In the genomic region with DNA sequence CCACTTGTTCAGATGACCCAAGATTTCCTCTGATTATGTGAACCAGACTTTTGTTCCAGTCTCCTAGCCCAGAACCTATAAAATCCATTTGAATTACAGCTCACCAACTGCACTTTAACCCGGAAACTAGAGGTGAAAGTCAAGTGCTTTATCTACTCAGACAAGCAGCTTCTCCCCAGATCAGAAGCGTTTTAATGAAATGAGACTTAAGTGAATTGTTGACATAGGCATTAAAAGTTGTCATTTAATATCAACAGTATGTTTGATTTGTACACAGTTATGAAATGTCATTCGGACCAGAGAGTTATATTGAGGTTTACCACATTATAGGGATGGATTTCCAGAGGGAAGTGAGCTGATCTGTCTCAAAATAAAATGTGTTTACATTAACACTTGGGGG, we compare ENCODE assay signal across 28 cellular contexts. TPM values are rescaled to one million over a fixed set of nuclear protein-coding genes. Genes with fewer than 3 reads are reported as not detected.
DNase-seq lines count a peak whose midpoint lies in the region; ATAC-seq and TF ChIP-seq lines count a peak whose summit lies in the region.
"Had no signal": no experiment of that assay in that cellular context is flagged by ENCODE, and none has a peak within 500 bp of the region (broad histone marks: within the 10 kb centered on the region; RNA-seq: fewer than 3 reads in every experiment).

No MANE protein-coding gene starts in this region.

- no peaks in the 10 kb centered on the region for H3K36me3 Mint-ChIP-seq in activated CD4-positive, alpha-beta T cell treated with anti-CD3 and anti-CD28 coated beads, Interleukin-2, amount 10 ng/mL, durations not matched to agents 24 days and 14 days (ENCODE audit: low read depth)
- H3K36me3 Mint-ChIP-seq: activated naive CD8-positive, alpha-beta T cell; T-cell had no signal

- H3K4me1 ChIP-seq in ovary (ENCODE audit: insufficient read depth): no peaks in the 10 kb centered on the region
- no peaks in the 10 kb centered on the region for H3K4me1 ChIP-seq in psoas muscle
- H3K4me1 ChIP-seq in MM.1S (ENCODE audit: low read length): peaks cover 28% of the 10 kb centered on the region
- H3K4me1 ChIP-seq: SJSA1, suprapubic skin had no signal

- H3K9me2 ChIP-seq in MM.1S (replicated peaks; ENCODE audit: insufficient read depth, low read length): no peaks in the 10 kb centered on the region

- H3K27me3 ChIP-seq in ovary (no peaks in the 10 kb centered on the region), psoas muscle (ENCODE audit: insufficient read depth in 3 of 3, low read length in 2 of 3) (peaks cover 0 to 3% (median 0%) of the 10 kb centered on the region in 3 donors), MM.1S (replicated peaks; ENCODE audit: insufficient read depth, low read length) (no peaks in the 10 kb centered on the region)
- H3K27me3 ChIP-seq: neural progenitor cell, SJSA1, suprapubic skin had no signal

- no peaks in the 10 kb centered on the region for H3K36me3 ChIP-seq in ovary
- H3K36me3 ChIP-seq in psoas muscle (ENCODE audit: insufficient read depth in 1 of 2, low read depth in 1 of 2): no peaks in the 10 kb centered on the region
- no peaks in the 10 kb centered on the region for H3K36me3 ChIP-seq in MM.1S (replicated peaks; ENCODE audit: insufficient read depth, low read length)
- H3K36me3 ChIP-seq: neural progenitor cell, SJSA1, suprapubic skin had no signal

- TF ChIP-seq POLR2A in ovary (IDR thresholded peaks at IDR 0.05): no peak

- H3K4me3 Mint-ChIP-seq in activated CD4-positive, alpha-beta T cell treated with anti-CD3 and anti-CD28 coated beads, Interleukin-2, amount 10 ng/mL, durations not matched to agents 24 days and 14 days: no peak overlapping the region
- H3K4me3 Mint-ChIP-seq: activated naive CD8-positive, alpha-beta T cell; activated T-cell treated with anti-CD3 and anti-CD28 coated beads, Interleukin-2, amount 50 U/mL, for 24 hours; neural progenitor cell; T-cell had no signal

- H3K27ac Mint-ChIP-seq in activated CD4-positive, alpha-beta T cell treated with anti-CD3 and anti-CD28 coated beads, Interleukin-2, amount 10 ng/mL, durations not matched to agents 24 days and 14 days: no peak overlapping the region
- H3K27ac Mint-ChIP-seq: activated naive CD8-positive, alpha-beta T cell; activated T-cell treated with anti-CD3 and anti-CD28 coated beads, Interleukin-2, amount 50 U/mL, for 24 hours; neural progenitor cell; T-cell had no signal

- no peak for TF ChIP-seq EP300 in ovary (IDR thresholded peaks at IDR 0.05)

- H3K4me1 Mint-ChIP-seq in activated CD4-positive, alpha-beta T cell treated with anti-CD3 and anti-CD28 coated beads, Interleukin-2, amount 10 ng/mL, durations not matched to agents 24 days and 14 days: no peaks in the 10 kb centered on the region
- H3K4me1 Mint-ChIP-seq: T-cell had no signal

- no peak overlapping the region for H3K27ac ChIP-seq in ovary
- H3K27ac ChIP-seq in psoas muscle: no peak overlapping the region
- no peak overlapping the region for H3K27ac ChIP-seq in MM.1S (ENCODE audit: low read length)
- H3K27ac ChIP-seq: C4-2B, neural progenitor cell, SJSA1, suprapubic skin had no signal

- no peaks in the 10 kb centered on the region for H3K9me3 ChIP-seq in ovary
- H3K9me3 ChIP-seq in psoas muscle: peaks cover 7% of the 10 kb centered on the region
- no peaks in the 10 kb centered on the region for H3K9me3 ChIP-seq in MM.1S (replicated peaks; ENCODE audit: insufficient read depth, low read length)
- H3K9me3 ChIP-seq: SJSA1 had no signal

- no peaks in the 10 kb centered on the region for H3F3A ChIP-seq in MM.1S (ENCODE audit: insufficient read depth, low read length)

- H3K9me3 Mint-ChIP-seq in activated CD4-positive, alpha-beta T cell treated with anti-CD3 and anti-CD28 coated beads, Interleukin-2, amount 10 ng/mL, durations not matched to agents 24 days and 14 days: peaks cover 7% of the 10 kb centered on the region

- TF ChIP-seq CTCF in ovary (IDR thresholded peaks at IDR 0.05) (no peak), psoas muscle (IDR thresholded peaks at IDR 0.05) (no peak), MM.1S (IDR thresholded peaks at IDR 0.05; ENCODE audit: low read length) (no peak)

- no peaks in the 10 kb centered on the region for H4K20me1 ChIP-seq in MM.1S (ENCODE audit: insufficient read depth, low read length)

- no peak overlapping the region for H2AFZ ChIP-seq in MM.1S (ENCODE audit: low read length)
- H2AFZ ChIP-seq: neural progenitor cell had no signal

- H3K4me3 ChIP-seq in ovary (no peak overlapping the region), psoas muscle (no peak overlapping the region), MM.1S (ENCODE audit: low read length) (no peak overlapping the region)
- H3K4me3 ChIP-seq: neural progenitor cell, SJSA1, suprapubic skin had no signal

- no peak overlapping the region for H3K4me2 ChIP-seq in MM.1S (ENCODE audit: low read depth, low read length)
- H3K4me2 ChIP-seq: neural progenitor cell had no signal

- peaks cover 95% of the 10 kb centered on the region for H3K79me2 ChIP-seq in MM.1S (ENCODE audit: low read length)

- peak; percentile 48 for DNase-seq in DMS153 (lab: John Stamatoyannopoulos, UW)
- peak; percentile 41 for DNase-seq in HT-29 (ENCODE audit: low spot score)
- peak; percentile 35 for DNase-seq in NCI-H2196 treated with DMSO at 0.1 percent for 48 hours (lab: John Stamatoyannopoulos, UW; ENCODE audit: unreplicated experiment)
- DNase-seq in left colon: no peak
- DNase-seq in ovary: no peak
- no peak for DNase-seq in psoas muscle
- DNase-seq in activated CD4-positive, alpha-beta T cell treated with anti-CD3 and anti-CD28 coated beads, Interleukin-2, amount 10 ng/mL, durations not matched to agents 24 days and 14 days: no peak
- DNase-seq in MM.1S: no peak
- DNase-seq: activated CD4-positive, alpha-beta T cell treated with anti-CD3 and anti-CD28 coated beads, Interleukin-2, amount 50 U/mL, for 1 hour; activated effector memory CD4-positive, alpha-beta T cell treated with anti-CD3 and anti-CD28 coated beads, Interleukin-2, amount 50 U/mL, for 16 hours; activated T-cell treated with anti-CD3 and anti-CD28 coated beads, Interleukin-2, amount 50 U/mL, for 24 hours; aorta; Caco-2; HCEC 1CT; hippocampal formation; NCI-H1105 treated with DMSO at 0.1 percent for 48 hours; NCI-H2171 treated with DMSO at 0.1 percent for 48 hours; NCI-H82; posterior cingulate gyrus; right cardiac atrium; stimulated activated CD4-positive, alpha-beta T cell treated with anti-CD3 and anti-CD28 coated beads, Interleukin-1b, Interleukin-23, amount 100 ng/mL, for 48 hours; stimulated activated naive CD4-positive, alpha-beta T cell treated with Interleukin-2 at 50 U/mL for 16 hours; T-cell had no signal

- no peaks in the 10 kb centered on the region for H3K27me3 Mint-ChIP-seq in activated CD4-positive, alpha-beta T cell treated with anti-CD3 and anti-CD28 coated beads, Interleukin-2, amount 10 ng/mL, durations not matched to agents 24 days and 14 days
- H3K27me3 Mint-ChIP-seq: activated naive CD8-positive, alpha-beta T cell; activated T-cell treated with anti-CD3 and anti-CD28 coated beads, Interleukin-2, amount 50 U/mL, for 24 hours had no signal

- intact Hi-C loops in left colon (cut with DNase I, micrococcal nuclease): no loop called here
- intact Hi-C loops in ovary (cut with DNase I): no loop called here
- intact Hi-C loops in psoas muscle (cut with DNase I): no loop called here
- intact Hi-C loops in activated CD4-positive, alpha-beta T cell treated with anti-CD3 and anti-CD28 coated beads, Interleukin-2, amount 10 ng/mL, durations not matched to agents 24 days and 14 days (cut with micrococcal nuclease): no loop called here

- 77 to 84% (median 83%) methylated on average over 3 of the region's 3 CpGs for WGBS in ovary, 3 donors
- whole genome bisulfite sequencing in psoas muscle, 3 donors: 39 to 53% (median 43%) methylated on average over 3 of the region's 3 CpGs

- peak; percentile 90 for ATAC-seq in left colon
- ATAC-seq in psoas muscle: no peak
- ATAC-seq: right cardiac atrium, T-cell had no signal

- H3K9ac ChIP-seq in MM.1S (ENCODE audit: low read length): no peak overlapping the region
- H3K9ac ChIP-seq: neural progenitor cell had no signal

RNA-seq across cellular contexts. Expression of a gene that starts 52.0 kb away (rescaled TPM):
- not detected in 2 replicates for total RNA-seq in HT-29 (2014; rRNA removed; shearing (Covaris generic))
- 1 to 10 TPM; 3.8 to 5.8 TPM for total RNA-seq in left colon
- total RNA-seq in ovary: 10 to 100 TPM; 13.0 to 61.2 (median 17.2) TPM
- polyA plus RNA-seq in ovary: 10 to 100 TPM in 1 of 2 donors, 1 to 10 TPM in 1; 6.6 to 35.3 TPM
- 10 to 100 TPM in 3 of 4 donors, 1 to 10 TPM in 1; 9.5 to 12.4 (median 10.1) TPM for total RNA-seq in psoas muscle
- polyA plus RNA-seq in psoas muscle: 1 to 10 TPM; 3.1 to 4.4 (median 3.3) TPM
- 0.26 and 0.72 TPM in 2 replicates for total RNA-seq in activated CD4-positive, alpha-beta T cell treated with anti-CD3 and anti-CD28 coated beads, Interleukin-2, amount 10 ng/mL, durations not matched to agents 24 days and 14 days

Comparison
In these comparisons a context has a peak if more than half of its experiments do, and no peak if none do; other contexts are left out.
1. DNase-seq: peak in DMS153 (single experiment), HT-29 (single experiment) and NCI-H2196 treated with DMSO at 0.1 percent for 48 hours (single experiment); none in left colon (0 of 2), ovary (0 of 5), psoas muscle (0 of 2), activated CD4-positive, alpha-beta T cell treated with anti-CD3 and anti-CD28 coated beads, Interleukin-2, amount 10 ng/mL, durations not matched to agents 24 days and 14 days (single experiment) and MM.1S (single experiment).